18 cellular contexts compared by ENCODE assay signal in genomic region chr1:204321665-204322064, GRCh38. TPM values are rescaled to one million over a fixed set of nuclear protein-coding genes. Genes with fewer than 3 reads are reported as not detected.
DNase-seq lines count a peak whose midpoint lies in the region; ATAC-seq, FAIRE-seq and TF ChIP-seq lines count a peak whose summit lies in the region.
"Had no signal": no experiment of that assay in that cellular context is flagged by ENCODE, and none has a peak within 500 bp of the region (broad histone marks: within the 10 kb centered on the region; RNA-seq: fewer than 3 reads in every experiment).

No MANE protein-coding gene starts in this region.

- no peaks in the 10 kb centered on the region for H3K36me3 ChIP-seq in upper lobe of right lung

- peak overlapping the region; percentile 13 for H3K27ac Mint-ChIP-seq in activated CD4-positive, alpha-beta T cell treated with anti-CD3 and anti-CD28 coated beads, Interleukin-2, amount 10 ng/mL, durations not matched to agents 24 days and 14 days
- H3K27ac Mint-ChIP-seq in brain: peak overlapping the region in 4 of 5 experiments; percentile 13 to 79 (median 30)
- H3K27ac Mint-ChIP-seq: activated naive CD4-positive, alpha-beta T cell treated with anti-CD3 and anti-CD28 coated beads, Interleukin-2, amount 50 U/mL, for 24 hours; naive thymus-derived CD8-positive, alpha-beta T cell had no signal

- H3K27me3 ChIP-seq in right cardiac atrium (ENCODE audit: control insufficient read depth, insufficient read depth): no peaks in the 10 kb centered on the region
- H3K27me3 ChIP-seq in upper lobe of right lung: no peaks in the 10 kb centered on the region

- FAIRE-seq in H54 (lab: Jason Lieb, UNC): no peak
- FAIRE-seq: kidney had no signal

- ATAC-seq in right cardiac atrium (peak; percentile 59 to 70), upper lobe of right lung (no peak)
- ATAC-seq: naive thymus-derived CD8-positive, alpha-beta T cell had no signal

- H3K27ac ChIP-seq in right cardiac atrium (ENCODE audit: low read length) (no peak overlapping the region), upper lobe of right lung (no peak overlapping the region)
- H3K27ac ChIP-seq: 22Rv1 had no signal

- no peaks in the 10 kb centered on the region for H3K36me3 Mint-ChIP-seq in activated CD4-positive, alpha-beta T cell treated with anti-CD3 and anti-CD28 coated beads, Interleukin-2, amount 10 ng/mL, durations not matched to agents 24 days and 14 days (ENCODE audit: low read depth)
- peaks cover 5% of the 10 kb centered on the region for H3K36me3 Mint-ChIP-seq in brain
- H3K36me3 Mint-ChIP-seq: activated naive CD4-positive, alpha-beta T cell treated with anti-CD3 and anti-CD28 coated beads, Interleukin-2, amount 50 U/mL, for 24 hours; naive thymus-derived CD8-positive, alpha-beta T cell had no signal

- no peak for TF ChIP-seq POLR2A in H54 (IDR thresholded peaks at IDR 0.05; ENCODE audit: low read depth, low read length)

- H3K27me3 Mint-ChIP-seq in activated CD4-positive, alpha-beta T cell treated with anti-CD3 and anti-CD28 coated beads, Interleukin-2, amount 10 ng/mL, durations not matched to agents 24 days and 14 days: no peaks in the 10 kb centered on the region
- peaks cover 30% of the 10 kb centered on the region for H3K27me3 Mint-ChIP-seq in brain
- H3K27me3 Mint-ChIP-seq: activated naive CD4-positive, alpha-beta T cell treated with anti-CD3 and anti-CD28 coated beads, Interleukin-2, amount 50 U/mL, for 24 hours had no signal

- H3K9me3 Mint-ChIP-seq in activated CD4-positive, alpha-beta T cell treated with anti-CD3 and anti-CD28 coated beads, Interleukin-2, amount 10 ng/mL, durations not matched to agents 24 days and 14 days: no peaks in the 10 kb centered on the region
- no peaks in the 10 kb centered on the region for H3K9me3 Mint-ChIP-seq in brain
- H3K9me3 Mint-ChIP-seq: activated naive CD4-positive, alpha-beta T cell treated with anti-CD3 and anti-CD28 coated beads, Interleukin-2, amount 50 U/mL, for 24 hours; naive thymus-derived CD8-positive, alpha-beta T cell had no signal

- intact Hi-C loops in activated CD4-positive, alpha-beta T cell treated with anti-CD3 and anti-CD28 coated beads, Interleukin-2, amount 10 ng/mL, durations not matched to agents 24 days and 14 days (cut with micrococcal nuclease): no loop called here
- intact Hi-C loops in right cardiac atrium (cut with DNase I): no loop called here
- intact Hi-C loops in upper lobe of right lung (cut with DNase I): no loop called here

- H3K9me3 ChIP-seq in right cardiac atrium (ENCODE audit: control insufficient read depth, low read length) (no peaks in the 10 kb centered on the region), upper lobe of right lung (no peaks in the 10 kb centered on the region)

- H3K4me1 ChIP-seq in right cardiac atrium (ENCODE audit: control insufficient read depth, insufficient read depth, low read length) (peaks cover 2% of the 10 kb centered on the region), upper lobe of right lung (peaks cover 4% of the 10 kb centered on the region)

- 58% methylated on average over 2 of the region's 2 CpGs for WGBS in right cardiac atrium

- H3K4me3 Mint-ChIP-seq in activated CD4-positive, alpha-beta T cell treated with anti-CD3 and anti-CD28 coated beads, Interleukin-2, amount 10 ng/mL, durations not matched to agents 24 days and 14 days: no peak overlapping the region
- no peak overlapping the region for H3K4me3 Mint-ChIP-seq in brain
- H3K4me3 Mint-ChIP-seq: activated naive CD4-positive, alpha-beta T cell treated with anti-CD3 and anti-CD28 coated beads, Interleukin-2, amount 50 U/mL, for 24 hours; naive thymus-derived CD8-positive, alpha-beta T cell had no signal

- TF ChIP-seq CTCF in brain (conservative IDR thresholded peaks at IDR 0.05) (no peak), upper lobe of right lung (IDR thresholded peaks at IDR 0.05) (no peak)

- no peak for DNase-seq in activated CD4-positive, alpha-beta T cell treated with anti-CD3 and anti-CD28 coated beads, Interleukin-2, amount 10 ng/mL, durations not matched to agents 24 days and 14 days
- DNase-seq in activated CD4-positive, alpha-beta T cell treated with anti-CD3 and anti-CD28 coated beads, Interleukin-2, amount 50 U/mL, for 4 hours: no peak
- DNase-seq in right cardiac atrium (peak; percentile 50 to 76 (median 67)), stromal cell of bone marrow (ENCODE audit: low read depth) (peak; percentile 40), upper lobe of right lung (no peak), NCI-H510A (lab: John Stamatoyannopoulos, UW) (no peak), H54 (ENCODE audit: insufficient read length, low spot score) (no peak)
- DNase-seq: COR-L47; cortex of kidney; kidney; naive thymus-derived CD8-positive, alpha-beta T cell; NCI-H1417; NCI-H526 treated with DMSO at 0.1 percent for 48 hours; SIG-M5; substantia nigra had no signal

- no peak overlapping the region for H3K4me3 ChIP-seq in right cardiac atrium (ENCODE audit: low read length)
- H3K4me3 ChIP-seq in upper lobe of right lung: no peak overlapping the region

- peaks cover 30% of the 10 kb centered on the region for H3K4me1 Mint-ChIP-seq in activated CD4-positive, alpha-beta T cell treated with anti-CD3 and anti-CD28 coated beads, Interleukin-2, amount 10 ng/mL, durations not matched to agents 24 days and 14 days
- peaks cover 76% of the 10 kb centered on the region for H3K4me1 Mint-ChIP-seq in brain
- H3K4me1 Mint-ChIP-seq: naive thymus-derived CD8-positive, alpha-beta T cell had no signal

RNA-seq across cellular contexts. Expression of gene PLEKHA6, which starts 38.1 kb away (rescaled TPM):
- 0.07 and 0.47 TPM in 2 replicates for total RNA-seq in activated CD4-positive, alpha-beta T cell treated with anti-CD3 and anti-CD28 coated beads, Interleukin-2, amount 10 ng/mL, durations not matched to agents 24 days and 14 days
- polyA plus RNA-seq in brain (ENCODE audit: insufficient read depth, low read depth, low replicate concordance): 27.8 TPM
- 10 to 100 TPM; 17.7 to 55.4 (median 37.7) TPM for total RNA-seq in right cardiac atrium
- polyA plus RNA-seq in right cardiac atrium: 17.7 TPM
- total RNA-seq in upper lobe of right lung: 7.1 TPM

Comparison
In these comparisons a context has a peak if more than half of its experiments do, and no peak if none do; other contexts are left out.
1. DNase-seq: peak in right cardiac atrium (3 of 3) and stromal cell of bone marrow (single experiment); none in activated CD4-positive, alpha-beta T cell treated with anti-CD3 and anti-CD28 coated beads, Interleukin-2, amount 10 ng/mL, durations not matched to agents 24 days and 14 days (single experiment), activated CD4-positive, alpha-beta T cell treated with anti-CD3 and anti-CD28 coated beads, Interleukin-2, amount 50 U/mL, for 4 hours (0 of 2), upper lobe of right lung (single experiment), NCI-H510A (single experiment) and H54 (single experiment).